ENCODE assay signal across 8 cellular contexts in the genomic region with DNA sequence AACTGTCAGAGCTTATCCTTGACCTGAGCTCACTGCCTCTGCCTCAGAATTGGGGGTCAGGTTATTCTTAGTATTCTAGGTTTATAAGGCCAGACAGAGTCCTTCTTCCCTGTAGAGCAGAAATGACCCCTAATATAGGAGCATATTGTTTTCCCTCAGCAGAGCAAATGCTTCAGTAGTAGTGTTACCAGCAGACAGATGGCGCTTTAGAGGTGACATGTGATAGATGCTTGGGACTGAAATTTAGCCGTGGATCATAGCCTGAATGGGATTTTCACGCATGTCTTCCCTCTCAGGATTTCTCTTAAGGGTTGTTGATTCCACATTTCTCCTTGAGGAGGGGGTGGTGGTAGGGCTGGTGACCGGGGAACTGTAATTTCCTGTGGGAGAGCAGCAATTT. TPM values are rescaled to one million over a fixed set of nuclear protein-coding genes. Genes with fewer than 3 reads are reported as not detected.
A peak's percentile ranks its signal among the peaks of the same experiment; 100 is the strongest.
DNase-seq lines count a peak whose midpoint lies in the region; ATAC-seq and TF ChIP-seq lines count a peak whose summit lies in the region.

No MANE protein-coding gene starts in this region.

- ATAC-seq in T-helper 17 cell = no peak
- ATAC-seq in GM19035 (IDR thresholded peaks at IDR 0.05; ENCODE audit: unreplicated experiment) = no peak
- ATAC-seq in GM21367 (IDR thresholded peaks at IDR 0.05; ENCODE audit: unreplicated experiment) = no peak

- CTCF ChIA-PET in Caco-2 (lab: Charles Lee) = no interaction called here

- TF ChIP-seq CTCF in Caco-2 (IDR thresholded peaks at IDR 0.05; ENCODE audit: insufficient read depth in 1 of 2, low read depth in 1 of 2, low read length in 1 of 2, severe bottlenecking in 1 of 2, unreplicated experiment in 1 of 2) (peak; percentile 19 to 60), HFF-Myc (IDR thresholded peaks at IDR 0.05; ENCODE audit: low read depth, low read length, missing control alignments) (peak; percentile 46), kidney epithelial cell (IDR thresholded peaks at IDR 0.05; ENCODE audit: insufficient read depth, low read length, poor library complexity, severe bottlenecking) (peak; percentile 51), mesothelial cell of epicardium (IDR thresholded peaks at IDR 0.05; ENCODE audit: unreplicated experiment) (no peak)

- H3K4me3 ChIP-seq in Caco-2 (ENCODE audit: low read depth, low read length) (no peak overlapping the region), HFF-Myc (replicated peaks; ENCODE audit: low read depth, low read length) (no peak overlapping the region), kidney epithelial cell (ENCODE audit: low read depth, low read length) (no peak overlapping the region)

- H3K4me1 ChIP-seq in Caco-2 = no peaks in the 10 kb centered on the region

- H3K4me1 Mint-ChIP-seq in Caco-2 (ENCODE audit: low read depth, unreplicated experiment) = no peaks in the 10 kb centered on the region
- peaks cover 32% of the 10 kb centered on the region for H3K4me1 Mint-ChIP-seq in T-helper 17 cell
- H3K4me1 Mint-ChIP-seq in mesothelial cell of epicardium = peaks cover 5% of the 10 kb centered on the region

- H3K27me3 Mint-ChIP-seq in Caco-2 (ENCODE audit: insufficient read depth, unreplicated experiment) = no peaks in the 10 kb centered on the region
- no peaks in the 10 kb centered on the region for H3K27me3 Mint-ChIP-seq in T-helper 17 cell
- no peaks in the 10 kb centered on the region for H3K27me3 Mint-ChIP-seq in mesothelial cell of epicardium (ENCODE audit: low read depth)

- H3K27ac Mint-ChIP-seq in Caco-2 (ENCODE audit: unreplicated experiment) = no peak overlapping the region
- peak overlapping the region; percentile 80 for H3K27ac Mint-ChIP-seq in T-helper 17 cell
- H3K27ac Mint-ChIP-seq in mesothelial cell of epicardium = no peak overlapping the region

- no peaks in the 10 kb centered on the region for H3K36me3 ChIP-seq in Caco-2 (ENCODE audit: control insufficient read depth, insufficient read depth, low read length)
- no peaks in the 10 kb centered on the region for H3K36me3 ChIP-seq in kidney epithelial cell (ENCODE audit: control insufficient read depth, insufficient read depth, low read length)

- no peaks in the 10 kb centered on the region for H3K9me3 ChIP-seq in Caco-2
- no peaks in the 10 kb centered on the region for H3K9me3 ChIP-seq in T-helper 17 cell (ENCODE audit: control insufficient read depth, low read length, poor library complexity, severe bottlenecking)

- no peaks in the 10 kb centered on the region for H3K27me3 ChIP-seq in Caco-2 (replicated peaks; ENCODE audit: control insufficient read depth, insufficient read depth, low read length)
- no peaks in the 10 kb centered on the region for H3K27me3 ChIP-seq in kidney epithelial cell (ENCODE audit: control insufficient read depth, insufficient read depth, low read length)

- no TSS peak for BruUV-seq in Caco-2 (replicated peaks; lab: Mats Ljungman, UMichigan)

- POLR2A ChIA-PET in Caco-2 (lab: Charles Lee) = no interaction called here

- intact Hi-C loops in Caco-2 (cut with micrococcal nuclease; ENCODE audit: unreplicated experiment) = loop anchor here (1.0 kb wide), 1 partner anchor 29 kb away; no protein-coding TSS in a partner anchor

- H3K9me3 Mint-ChIP-seq in Caco-2 (ENCODE audit: unreplicated experiment) (no peaks in the 10 kb centered on the region), mesothelial cell of epicardium (no peaks in the 10 kb centered on the region)

- H3K36me3 Mint-ChIP-seq in Caco-2 (ENCODE audit: insufficient read depth, unreplicated experiment) = no peaks in the 10 kb centered on the region
- no peaks in the 10 kb centered on the region for H3K36me3 Mint-ChIP-seq in T-helper 17 cell (ENCODE audit: low read depth)
- H3K36me3 Mint-ChIP-seq in mesothelial cell of epicardium = no peaks in the 10 kb centered on the region

- no peak overlapping the region for H3K4me3 Mint-ChIP-seq in Caco-2 (ENCODE audit: unreplicated experiment)
- no peak overlapping the region for H3K4me3 Mint-ChIP-seq in T-helper 17 cell
- H3K4me3 Mint-ChIP-seq in mesothelial cell of epicardium = no peak overlapping the region

- DNase-seq in Caco-2 (no peak), HFF-Myc (ENCODE audit: extremely low read depth, low read depth) (no peak), T-helper 17 cell (no peak), kidney epithelial cell (ENCODE audit: low read depth) (no peak), mesothelial cell of epicardium (ENCODE audit: low spot score in 2 of 2, unreplicated experiment in 2 of 2) (no peak)
- no peak for DNase-seq in activated CD8-positive, alpha-beta memory T cell treated with anti-CD3 and anti-CD28 coated beads, Interleukin-2, amount 50 U/mL, for 4 hours

RNA-seq across cellular contexts. Expression of gene ADARB1, which starts 24.5 kb away (rescaled TPM):
- 25.4 and 25.8 TPM in 2 replicates for total RNA-seq in Caco-2 (2022)
- 10 to 100 TPM; 28.4 to 37.0 TPM for total RNA-seq in T-helper 17 cell
- total RNA-seq in kidney epithelial cell = 3.3 and 6.9 TPM in 2 replicates
- total RNA-seq in mesothelial cell of epicardium = 22.7 to 27.9 TPM (median 26.5 TPM) in 3 replicates
